In the genomic region with DNA sequence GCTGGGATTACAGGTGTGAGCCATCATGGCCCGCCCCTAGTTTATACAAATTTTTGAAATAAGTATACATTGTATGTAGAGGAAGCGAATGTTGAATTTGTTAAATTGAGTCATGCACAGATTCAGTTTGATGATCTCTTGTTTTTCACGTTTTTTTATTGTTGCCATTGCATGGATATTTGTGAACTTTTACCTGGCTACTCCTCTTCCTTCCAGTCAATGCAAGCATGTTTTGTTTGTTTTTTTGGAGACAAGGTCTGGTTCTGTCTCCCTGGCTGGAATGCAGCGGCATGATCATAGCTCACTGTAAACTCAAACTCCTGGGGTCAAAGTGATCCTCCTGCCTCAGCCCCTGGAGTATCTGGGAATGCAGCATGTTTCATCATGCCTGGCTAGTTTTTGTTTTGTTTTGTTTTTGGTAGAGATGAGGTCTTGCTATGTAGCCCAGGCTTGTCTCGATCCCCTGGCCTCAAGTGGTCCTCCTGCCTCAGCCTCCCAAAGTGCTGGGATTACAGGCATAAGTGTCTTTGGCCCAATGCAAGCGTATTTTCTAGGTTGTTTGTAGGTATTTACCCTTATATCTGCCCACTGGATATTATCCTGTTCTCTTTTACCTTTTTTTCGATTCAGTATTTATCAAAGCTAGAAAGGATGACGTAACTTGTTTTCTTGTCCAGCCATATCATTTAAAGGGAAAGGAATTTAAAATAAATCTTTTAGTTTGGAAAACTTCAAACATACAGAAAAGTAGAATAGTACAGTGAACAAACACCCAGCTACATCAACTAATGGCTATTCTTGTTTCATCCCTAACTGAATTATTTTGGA, we compare ENCODE assay signal across 1 cellular context.
TF ChIP-seq lines count a peak whose summit lies in the region.

No MANE protein-coding gene starts in this region.

TF ChIP-seq in SK-N-SH treated with all-trans-retinoic acid at 6 μM for 48 hours, 23 proteins besides CTCF, POLR2A, EP300 and RAD21 (continued from another document):
- TF ChIP-seq, protein P1, sequence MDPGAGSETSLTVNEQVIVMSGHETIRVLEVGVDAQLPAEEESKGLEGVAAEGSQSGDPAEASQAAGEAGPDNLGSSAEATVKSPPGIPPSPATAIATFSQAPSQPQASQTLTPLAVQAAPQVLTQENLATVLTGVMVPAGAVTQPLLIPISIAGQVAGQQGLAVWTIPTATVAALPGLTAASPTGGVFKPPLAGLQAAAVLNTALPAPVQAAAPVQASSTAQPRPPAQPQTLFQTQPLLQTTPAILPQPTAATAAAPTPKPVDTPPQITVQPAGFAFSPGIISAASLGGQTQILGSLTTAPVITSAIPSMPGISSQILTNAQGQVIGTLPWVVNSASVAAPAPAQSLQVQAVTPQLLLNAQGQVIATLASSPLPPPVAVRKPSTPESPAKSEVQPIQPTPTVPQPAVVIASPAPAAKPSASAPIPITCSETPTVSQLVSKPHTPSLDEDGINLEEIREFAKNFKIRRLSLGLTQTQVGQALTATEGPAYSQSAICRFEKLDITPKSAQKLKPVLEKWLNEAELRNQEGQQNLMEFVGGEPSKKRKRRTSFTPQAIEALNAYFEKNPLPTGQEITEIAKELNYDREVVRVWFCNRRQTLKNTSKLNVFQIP (CRISPR knock-in tag; IDR thresholded peaks at IDR 0.05; ENCODE audit: borderline replicate concordance, low read depth): no peak
- no peak for TF ChIP-seq ARNTL (CRISPR knock-in tag; IDR thresholded peaks at IDR 0.05; ENCODE audit: borderline replicate concordance, low read depth)
- TF ChIP-seq, protein P2, sequence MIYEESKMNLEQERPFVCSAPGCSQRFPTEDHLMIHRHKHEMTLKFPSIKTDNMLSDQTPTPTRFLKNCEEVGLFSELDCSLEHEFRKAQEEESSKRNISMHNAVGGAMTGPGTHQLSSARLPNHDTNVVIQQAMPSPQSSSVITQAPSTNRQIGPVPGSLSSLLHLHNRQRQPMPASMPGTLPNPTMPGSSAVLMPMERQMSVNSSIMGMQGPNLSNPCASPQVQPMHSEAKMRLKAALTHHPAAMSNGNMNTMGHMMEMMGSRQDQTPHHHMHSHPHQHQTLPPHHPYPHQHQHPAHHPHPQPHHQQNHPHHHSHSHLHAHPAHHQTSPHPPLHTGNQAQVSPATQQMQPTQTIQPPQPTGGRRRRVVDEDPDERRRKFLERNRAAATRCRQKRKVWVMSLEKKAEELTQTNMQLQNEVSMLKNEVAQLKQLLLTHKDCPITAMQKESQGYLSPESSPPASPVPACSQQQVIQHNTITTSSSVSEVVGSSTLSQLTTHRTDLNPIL (CRISPR knock-in tag; IDR thresholded peaks at IDR 0.05; ENCODE audit: low read depth): no peak
- TF ChIP-seq ZC3H10 (CRISPR knock-in tag; IDR thresholded peaks at IDR 0.05): no peak
- TF ChIP-seq SNAI2 (CRISPR knock-in tag; IDR thresholded peaks at IDR 0.05): no peak
- no peak for TF ChIP-seq ZFP3 (CRISPR knock-in tag; IDR thresholded peaks at IDR 0.05)
- TF ChIP-seq, protein P3, sequence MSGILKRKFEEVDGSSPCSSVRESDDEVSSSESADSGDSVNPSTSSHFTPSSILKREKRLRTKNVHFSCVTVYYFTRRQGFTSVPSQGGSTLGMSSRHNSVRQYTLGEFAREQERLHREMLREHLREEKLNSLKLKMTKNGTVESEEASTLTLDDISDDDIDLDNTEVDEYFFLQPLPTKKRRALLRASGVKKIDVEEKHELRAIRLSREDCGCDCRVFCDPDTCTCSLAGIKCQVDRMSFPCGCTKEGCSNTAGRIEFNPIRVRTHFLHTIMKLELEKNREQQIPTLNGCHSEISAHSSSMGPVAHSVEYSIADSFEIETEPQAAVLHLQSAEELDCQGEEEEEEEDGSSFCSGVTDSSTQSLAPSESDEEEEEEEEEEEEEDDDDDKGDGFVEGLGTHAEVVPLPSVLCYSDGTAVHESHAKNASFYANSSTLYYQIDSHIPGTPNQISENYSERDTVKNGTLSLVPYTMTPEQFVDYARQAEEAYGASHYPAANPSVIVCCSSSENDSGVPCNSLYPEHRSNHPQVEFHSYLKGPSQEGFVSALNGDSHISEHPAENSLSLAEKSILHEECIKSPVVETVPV (CRISPR knock-in tag; IDR thresholded peaks at IDR 0.05): no peak
- TF ChIP-seq RARB (CRISPR knock-in tag; IDR thresholded peaks at IDR 0.05): no peak
- TF ChIP-seq, protein P4, sequence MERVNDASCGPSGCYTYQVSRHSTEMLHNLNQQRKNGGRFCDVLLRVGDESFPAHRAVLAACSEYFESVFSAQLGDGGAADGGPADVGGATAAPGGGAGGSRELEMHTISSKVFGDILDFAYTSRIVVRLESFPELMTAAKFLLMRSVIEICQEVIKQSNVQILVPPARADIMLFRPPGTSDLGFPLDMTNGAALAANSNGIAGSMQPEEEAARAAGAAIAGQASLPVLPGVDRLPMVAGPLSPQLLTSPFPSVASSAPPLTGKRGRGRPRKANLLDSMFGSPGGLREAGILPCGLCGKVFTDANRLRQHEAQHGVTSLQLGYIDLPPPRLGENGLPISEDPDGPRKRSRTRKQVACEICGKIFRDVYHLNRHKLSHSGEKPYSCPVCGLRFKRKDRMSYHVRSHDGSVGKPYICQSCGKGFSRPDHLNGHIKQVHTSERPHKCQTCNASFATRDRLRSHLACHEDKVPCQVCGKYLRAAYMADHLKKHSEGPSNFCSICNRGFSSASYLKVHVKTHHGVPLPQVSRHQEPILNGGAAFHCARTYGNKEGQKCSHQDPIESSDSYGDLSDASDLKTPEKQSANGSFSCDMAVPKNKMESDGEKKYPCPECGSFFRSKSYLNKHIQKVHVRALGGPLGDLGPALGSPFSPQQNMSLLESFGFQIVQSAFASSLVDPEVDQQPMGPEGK (CRISPR knock-in tag; IDR thresholded peaks at IDR 0.05; ENCODE audit: borderline replicate concordance): no peak
- TF ChIP-seq ZNF565 (CRISPR knock-in tag; conservative IDR thresholded peaks at IDR 0.05; ENCODE audit: low read depth): no peak
- TF ChIP-seq ESRRG (CRISPR knock-in tag; IDR thresholded peaks at IDR 0.05): no peak
- TF ChIP-seq, protein P5, sequence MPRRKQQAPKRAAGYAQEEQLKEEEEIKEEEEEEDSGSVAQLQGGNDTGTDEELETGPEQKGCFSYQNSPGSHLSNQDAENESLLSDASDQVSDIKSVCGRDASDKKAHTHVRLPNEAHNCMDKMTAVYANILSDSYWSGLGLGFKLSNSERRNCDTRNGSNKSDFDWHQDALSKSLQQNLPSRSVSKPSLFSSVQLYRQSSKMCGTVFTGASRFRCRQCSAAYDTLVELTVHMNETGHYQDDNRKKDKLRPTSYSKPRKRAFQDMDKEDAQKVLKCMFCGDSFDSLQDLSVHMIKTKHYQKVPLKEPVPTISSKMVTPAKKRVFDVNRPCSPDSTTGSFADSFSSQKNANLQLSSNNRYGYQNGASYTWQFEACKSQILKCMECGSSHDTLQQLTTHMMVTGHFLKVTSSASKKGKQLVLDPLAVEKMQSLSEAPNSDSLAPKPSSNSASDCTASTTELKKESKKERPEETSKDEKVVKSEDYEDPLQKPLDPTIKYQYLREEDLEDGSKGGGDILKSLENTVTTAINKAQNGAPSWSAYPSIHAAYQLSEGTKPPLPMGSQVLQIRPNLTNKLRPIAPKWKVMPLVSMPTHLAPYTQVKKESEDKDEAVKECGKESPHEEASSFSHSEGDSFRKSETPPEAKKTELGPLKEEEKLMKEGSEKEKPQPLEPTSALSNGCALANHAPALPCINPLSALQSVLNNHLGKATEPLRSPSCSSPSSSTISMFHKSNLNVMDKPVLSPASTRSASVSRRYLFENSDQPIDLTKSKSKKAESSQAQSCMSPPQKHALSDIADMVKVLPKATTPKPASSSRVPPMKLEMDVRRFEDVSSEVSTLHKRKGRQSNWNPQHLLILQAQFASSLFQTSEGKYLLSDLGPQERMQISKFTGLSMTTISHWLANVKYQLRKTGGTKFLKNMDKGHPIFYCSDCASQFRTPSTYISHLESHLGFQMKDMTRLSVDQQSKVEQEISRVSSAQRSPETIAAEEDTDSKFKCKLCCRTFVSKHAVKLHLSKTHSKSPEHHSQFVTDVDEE (CRISPR knock-in tag; IDR thresholded peaks at IDR 0.05): no peak
- TF ChIP-seq ISL1 (CRISPR knock-in tag; IDR thresholded peaks at IDR 0.05): no peak
- TF ChIP-seq ZNF8 (CRISPR knock-in tag; IDR thresholded peaks at IDR 0.05): no peak
